In the genomic region with DNA sequence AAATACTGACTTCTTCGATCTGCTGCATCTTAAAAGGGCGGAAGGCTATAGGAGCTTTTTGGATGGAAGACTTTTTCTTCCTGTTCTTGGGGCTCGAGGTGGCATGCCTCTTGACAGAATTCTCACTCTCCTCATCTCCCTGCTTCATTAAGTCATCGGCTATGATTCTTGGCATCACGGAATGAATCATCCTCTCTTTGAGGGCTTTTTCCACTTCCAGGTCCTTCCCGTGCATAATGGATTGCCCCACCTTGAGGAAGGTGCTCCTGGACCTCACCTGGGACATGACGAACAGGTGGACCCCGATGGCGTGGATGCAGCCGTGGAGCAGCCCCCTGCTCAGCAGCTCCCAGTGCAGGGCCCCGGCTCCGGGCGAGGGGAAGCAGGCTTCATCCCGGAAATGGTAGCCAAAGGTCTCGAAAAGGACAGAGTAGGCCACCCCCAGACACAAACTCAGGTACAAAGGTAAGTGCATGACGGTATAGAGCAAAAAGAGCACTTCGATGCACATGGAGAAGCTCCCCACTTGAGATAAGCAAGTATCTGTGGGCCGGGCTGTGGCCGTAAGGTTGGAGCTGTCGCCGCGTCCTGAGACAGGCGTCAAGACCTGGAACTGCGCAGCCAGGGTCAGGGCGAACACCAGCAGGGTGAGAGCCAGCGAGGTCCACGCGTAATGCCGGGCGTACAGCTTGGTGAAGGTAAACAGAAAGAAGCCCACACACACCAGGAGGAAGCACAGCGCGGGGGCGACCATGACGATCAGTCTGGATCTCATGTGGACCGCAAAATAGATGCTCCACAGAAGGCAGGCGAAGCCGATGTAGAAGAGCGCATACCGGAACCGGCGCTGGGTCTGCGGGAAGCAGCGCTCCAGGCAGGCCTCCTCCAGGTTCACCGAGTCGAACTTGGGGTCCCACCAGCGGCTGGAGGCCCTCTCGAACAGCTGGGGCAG, we compare ENCODE assay signal across 8 cellular contexts. TPM values are rescaled to one million over a fixed set of nuclear protein-coding genes. Genes with fewer than 3 reads are reported as not detected.
DNase-seq lines count a peak whose midpoint lies in the region; TF ChIP-seq lines count a peak whose summit lies in the region.

No MANE protein-coding gene starts in this region.

- H3K27me3 ChIP-seq in thyroid gland = no peaks in the 10 kb centered on the region

- TF ChIP-seq CTCF in astrocyte of the spinal cord (IDR thresholded peaks at IDR 0.05; ENCODE audit: low read depth, low read length) = no peak
- TF ChIP-seq CTCF in lower leg skin (IDR thresholded peaks at IDR 0.05) = no peak
- no peak for TF ChIP-seq CTCF in thyroid gland (IDR thresholded peaks at IDR 0.05)

- 82 to 83% methylated on average over 42 to 47 of the region's 47 CpGs for WGBS in lower leg skin, 2 donors
- WGBS in thyroid gland, 2 donors = 36 to 39% methylated on average over 36 to 39 of the region's 47 CpGs

- H3K4me3 ChIP-seq in astrocyte of the spinal cord (ENCODE audit: low read depth, low read length) (peak overlapping the region; percentile 53), lower leg skin (ENCODE audit: low read depth, poor library complexity, severe bottlenecking) (peak overlapping the region; percentile 39), thyroid gland (replicated peaks in 1 of 3) (peak overlapping the region; percentile 66 to 69 (median 68))

- peak overlapping the region; percentile 74 for H3K27ac Mint-ChIP-seq in activated CD4-positive, alpha-beta T cell treated with anti-CD3 and anti-CD28 coated beads, Interleukin-2, amount 10 ng/mL, durations not matched to agents 7 days and 5 days

- POLR2A ChIA-PET in activated CD4-positive, alpha-beta T cell treated with anti-CD3 and anti-CD28 coated beads, Interleukin-2, amount 10 ng/mL, durations not matched to agents 7 days and 5 days (lab: Charles Lee) = no interaction called here

- H3K4me1 ChIP-seq in thyroid gland = peaks cover 16 to 26% of the 10 kb centered on the region in 2 donors

- no peaks in the 10 kb centered on the region for H3K9me3 Mint-ChIP-seq in activated CD4-positive, alpha-beta T cell treated with anti-CD3 and anti-CD28 coated beads, Interleukin-2, amount 10 ng/mL, durations not matched to agents 7 days and 5 days

- DNase-seq in activated CD4-positive, alpha-beta T cell treated with anti-CD3 and anti-CD28 coated beads, Interleukin-2, amount 10 ng/mL, durations not matched to agents 7 days and 5 days = no peak
- no peak for DNase-seq in activated CD4-positive, alpha-beta T cell treated with anti-CD3 and anti-CD28 coated beads, Interleukin-2, amount 50 U/mL, for 1 hour
- no peak for DNase-seq in astrocyte of the spinal cord (ENCODE audit: low read depth, low spot score)
- no peak for DNase-seq in lower leg skin (ENCODE audit: low spot score in 2 of 2)
- DNase-seq in thyroid gland = peak in 1 of 2 donors; percentile 52
- no peak for DNase-seq in NCI-H446 (lab: John Stamatoyannopoulos, UW)
- no peak for DNase-seq in amniotic stem cell (lab: John Stamatoyannopoulos, UW)
- no peak for DNase-seq in NCI-H146 (lab: John Stamatoyannopoulos, UW)

- H3K9me3 ChIP-seq in thyroid gland = no peaks in the 10 kb centered on the region

- H3K4me3 Mint-ChIP-seq in activated CD4-positive, alpha-beta T cell treated with anti-CD3 and anti-CD28 coated beads, Interleukin-2, amount 10 ng/mL, durations not matched to agents 7 days and 5 days = peak overlapping the region; percentile 71

- peaks cover 15% of the 10 kb centered on the region for H3K36me3 Mint-ChIP-seq in activated CD4-positive, alpha-beta T cell treated with anti-CD3 and anti-CD28 coated beads, Interleukin-2, amount 10 ng/mL, durations not matched to agents 7 days and 5 days (ENCODE audit: low read depth)

- TF ChIP-seq POLR2A in lower leg skin (IDR thresholded peaks at IDR 0.05) (no peak), thyroid gland (IDR thresholded peaks at IDR 0.05) (no peak)

- H3K36me3 ChIP-seq in thyroid gland = no peaks in the 10 kb centered on the region

- H3K27me3 Mint-ChIP-seq in activated CD4-positive, alpha-beta T cell treated with anti-CD3 and anti-CD28 coated beads, Interleukin-2, amount 10 ng/mL, durations not matched to agents 7 days and 5 days = peaks cover 9% of the 10 kb centered on the region

- CTCF ChIA-PET in activated CD4-positive, alpha-beta T cell treated with anti-CD3 and anti-CD28 coated beads, Interleukin-2, amount 10 ng/mL, durations not matched to agents 7 days and 5 days (lab: Charles Lee) = interaction anchor here (2.1 to 2.7 kb wide), 2 partner anchors 8 to 139 kb away, joined by 6 to 11 read pairs; no protein-coding TSS in a partner anchor

- intact Hi-C loops in lower leg skin (cut with DNase I; ENCODE audit: low total_unique reads) (no loop called here), thyroid gland (cut with DNase I) (loop anchor here (10.0 kb wide), 1 partner anchor 180 kb away; no protein-coding TSS in a partner anchor)

- in situ Hi-C loops in astrocyte of the spinal cord (cut with HindIII; ENCODE audit: low sequenced_read_pairs) = no loop called here

- H3K27ac ChIP-seq in thyroid gland = peak overlapping the region; percentile 82 to 97 (median 92)

- peaks cover 55% of the 10 kb centered on the region for H3K4me1 Mint-ChIP-seq in activated CD4-positive, alpha-beta T cell treated with anti-CD3 and anti-CD28 coated beads, Interleukin-2, amount 10 ng/mL, durations not matched to agents 7 days and 5 days

RNA-seq across cellular contexts. Expression of gene ADCY9, which starts 1.7 kb away (rescaled TPM):
- 10 to 100 TPM; 10.4 to 12.4 TPM for total RNA-seq in activated CD4-positive, alpha-beta T cell treated with anti-CD3 and anti-CD28 coated beads, Interleukin-2, amount 10 ng/mL, durations not matched to agents 7 days and 5 days
- 10 to 100 TPM; 13.1 to 25.1 (median 18.5) TPM for total RNA-seq in lower leg skin
- 100 to 1,000 TPM in 2 of 4 donors, 10 to 100 TPM in 2; 61.4 to 123 (median 94.1) TPM for total RNA-seq in thyroid gland
